Comparison of ENCODE assay signal across 1 cellular context in the genomic region with DNA sequence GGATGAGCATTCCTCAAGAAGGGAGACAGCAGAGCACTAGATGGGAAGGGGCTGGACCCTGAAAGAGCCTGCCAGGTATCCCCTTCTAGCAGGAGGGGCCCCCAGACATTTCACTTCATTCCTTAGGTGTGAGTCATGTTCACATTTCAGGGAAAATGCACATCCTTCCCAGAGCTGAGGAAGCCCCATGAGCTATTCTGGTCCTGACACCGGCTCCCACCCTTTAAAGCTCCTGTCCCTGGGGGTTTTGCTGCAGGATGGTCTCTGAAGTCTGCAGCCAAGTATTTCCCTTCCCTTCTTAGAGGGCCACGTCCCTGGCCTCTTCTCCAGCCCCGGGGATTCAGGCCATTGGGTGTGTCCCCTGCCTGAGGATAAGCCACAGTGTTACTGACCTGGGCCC.
TF ChIP-seq lines count a peak whose summit lies in the region.

No MANE protein-coding gene starts in this region.

TF ChIP-seq in GM23338, 12 proteins besides CTCF, POLR2A, EP300 and RAD21 (continued from another document):
- TF ChIP-seq, protein P1, sequence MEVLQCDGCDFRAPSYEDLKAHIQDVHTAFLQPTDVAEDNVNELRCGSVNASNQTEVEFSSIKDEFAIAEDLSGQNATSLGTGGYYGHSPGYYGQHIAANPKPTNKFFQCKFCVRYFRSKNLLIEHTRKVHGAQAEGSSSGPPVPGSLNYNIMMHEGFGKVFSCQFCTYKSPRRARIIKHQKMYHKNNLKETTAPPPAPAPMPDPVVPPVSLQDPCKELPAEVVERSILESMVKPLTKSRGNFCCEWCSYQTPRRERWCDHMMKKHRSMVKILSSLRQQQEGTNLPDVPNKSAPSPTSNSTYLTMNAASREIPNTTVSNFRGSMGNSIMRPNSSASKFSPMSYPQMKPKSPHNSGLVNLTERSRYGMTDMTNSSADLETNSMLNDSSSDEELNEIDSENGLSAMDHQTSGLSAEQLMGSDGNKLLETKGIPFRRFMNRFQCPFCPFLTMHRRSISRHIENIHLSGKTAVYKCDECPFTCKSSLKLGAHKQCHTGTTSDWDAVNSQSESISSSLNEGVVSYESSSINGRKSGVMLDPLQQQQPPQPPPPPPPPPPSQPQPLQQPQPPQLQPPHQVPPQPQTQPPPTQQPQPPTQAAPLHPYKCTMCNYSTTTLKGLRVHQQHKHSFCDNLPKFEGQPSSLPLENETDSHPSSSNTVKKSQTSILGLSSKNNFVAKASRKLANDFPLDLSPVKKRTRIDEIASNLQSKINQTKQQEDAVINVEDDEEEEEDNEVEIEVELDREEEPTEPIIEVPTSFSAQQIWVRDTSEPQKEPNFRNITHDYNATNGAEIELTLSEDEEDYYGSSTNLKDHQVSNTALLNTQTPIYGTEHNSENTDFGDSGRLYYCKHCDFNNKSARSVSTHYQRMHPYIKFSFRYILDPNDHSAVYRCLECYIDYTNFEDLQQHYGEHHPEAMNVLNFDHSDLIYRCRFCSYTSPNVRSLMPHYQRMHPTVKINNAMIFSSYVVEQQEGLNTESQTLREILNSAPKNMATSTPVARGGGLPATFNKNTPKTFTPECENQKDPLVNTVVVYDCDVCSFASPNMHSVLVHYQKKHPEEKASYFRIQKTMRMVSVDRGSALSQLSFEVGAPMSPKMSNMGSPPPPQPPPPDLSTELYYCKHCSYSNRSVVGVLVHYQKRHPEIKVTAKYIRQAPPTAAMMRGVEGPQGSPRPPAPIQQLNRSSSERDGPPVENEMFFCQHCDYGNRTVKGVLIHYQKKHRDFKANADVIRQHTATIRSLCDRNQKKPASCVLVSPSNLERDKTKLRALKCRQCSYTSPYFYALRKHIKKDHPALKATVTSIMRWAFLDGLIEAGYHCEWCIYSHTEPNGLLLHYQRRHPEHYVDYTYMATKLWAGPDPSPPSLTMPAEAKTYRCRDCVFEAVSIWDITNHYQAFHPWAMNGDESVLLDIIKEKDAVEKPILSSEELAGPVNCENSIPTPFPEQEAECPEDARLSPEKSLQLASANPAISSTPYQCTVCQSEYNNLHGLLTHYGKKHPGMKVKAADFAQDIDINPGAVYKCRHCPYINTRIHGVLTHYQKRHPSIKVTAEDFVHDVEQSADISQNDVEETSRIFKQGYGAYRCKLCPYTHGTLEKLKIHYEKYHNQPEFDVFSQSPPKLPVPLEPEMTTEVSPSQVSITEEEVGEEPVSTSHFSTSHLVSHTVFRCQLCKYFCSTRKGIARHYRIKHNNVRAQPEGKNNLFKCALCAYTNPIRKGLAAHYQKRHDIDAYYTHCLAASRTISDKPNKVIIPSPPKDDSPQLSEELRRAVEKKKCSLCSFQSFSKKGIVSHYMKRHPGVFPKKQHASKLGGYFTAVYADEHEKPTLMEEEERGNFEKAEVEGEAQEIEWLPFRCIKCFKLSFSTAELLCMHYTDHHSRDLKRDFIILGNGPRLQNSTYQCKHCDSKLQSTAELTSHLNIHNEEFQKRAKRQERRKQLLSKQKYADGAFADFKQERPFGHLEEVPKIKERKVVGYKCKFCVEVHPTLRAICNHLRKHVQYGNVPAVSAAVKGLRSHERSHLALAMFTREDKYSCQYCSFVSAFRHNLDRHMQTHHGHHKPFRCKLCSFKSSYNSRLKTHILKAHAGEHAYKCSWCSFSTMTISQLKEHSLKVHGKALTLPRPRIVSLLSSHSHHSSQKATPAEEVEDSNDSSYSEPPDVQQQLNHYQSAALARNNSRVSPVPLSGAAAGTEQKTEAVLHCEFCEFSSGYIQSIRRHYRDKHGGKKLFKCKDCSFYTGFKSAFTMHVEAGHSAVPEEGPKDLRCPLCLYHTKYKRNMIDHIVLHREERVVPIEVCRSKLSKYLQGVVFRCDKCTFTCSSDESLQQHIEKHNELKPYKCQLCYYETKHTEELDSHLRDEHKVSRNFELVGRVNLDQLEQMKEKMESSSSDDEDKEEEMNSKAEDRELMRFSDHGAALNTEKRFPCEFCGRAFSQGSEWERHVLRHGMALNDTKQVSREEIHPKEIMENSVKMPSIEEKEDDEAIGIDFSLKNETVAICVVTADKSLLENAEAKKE (CRISPR knock-in tag; IDR thresholded peaks at IDR 0.05) = no peak
- TF ChIP-seq EZH2phosphoT487 (IDR thresholded peaks at IDR 0.05; ENCODE audit: unreplicated experiment) = no peak
